Comparison of ENCODE assay signal across 8 cellular contexts in genomic region chr15:82986442-82986780, GRCh38. TPM values are rescaled to one million over a fixed set of nuclear protein-coding genes. Genes with fewer than 3 reads are reported as not detected.
DNase-seq lines count a peak whose midpoint lies in the region; ATAC-seq lines count a peak whose summit lies in the region.

No MANE protein-coding gene starts in this region.

- peak overlapping the region; percentile 79 for H3K4me3 ChIP-seq in CD8-positive, alpha-beta memory T cell (ENCODE audit: low read length)
- H3K4me3 ChIP-seq in adipocyte (ENCODE audit: low read length), result peak overlapping the region; percentile 100

- peaks cover 5 to 44% (median 14%) of the 10 kb centered on the region in 3 donors for H3K36me3 Mint-ChIP-seq in CD8-positive, alpha-beta memory T cell
- peaks cover 32% of the 10 kb centered on the region for H3K36me3 Mint-ChIP-seq in stimulated activated naive CD8-positive, alpha-beta T cell treated with anti-CD3 and anti-CD28 coated beads, Interleukin-15, Interleukin-2, amounts not matched to agents 100 ng/mL and 50 ng/mL, for 24 hours (ENCODE audit: low read depth)

- H3K9me3 ChIP-seq in CD8-positive, alpha-beta memory T cell (ENCODE audit: low read length), result no peaks in the 10 kb centered on the region
- no peaks in the 10 kb centered on the region for H3K9me3 ChIP-seq in adipocyte (ENCODE audit: control insufficient read depth, low read length)

- peak overlapping the region; percentile 44 to 99 (median 96) for H3K27ac Mint-ChIP-seq in CD8-positive, alpha-beta memory T cell
- peak overlapping the region; percentile 93 for H3K27ac Mint-ChIP-seq in stimulated activated naive CD8-positive, alpha-beta T cell treated with anti-CD3 and anti-CD28 coated beads, Interleukin-15, Interleukin-2, amounts not matched to agents 100 ng/mL and 50 ng/mL, for 24 hours

- H3K27ac ChIP-seq in CD8-positive, alpha-beta memory T cell (ENCODE audit: low read depth, low read length), result peak overlapping the region; percentile 66

- peaks cover 22% of the 10 kb centered on the region for H3K4me1 ChIP-seq in CD8-positive, alpha-beta memory T cell (ENCODE audit: insufficient read depth, low read length)
- peaks cover 11% of the 10 kb centered on the region for H3K4me1 ChIP-seq in adipocyte (ENCODE audit: control insufficient read depth, insufficient read depth, low read length)

- H3K4me3 Mint-ChIP-seq in CD8-positive, alpha-beta memory T cell, result peak overlapping the region; percentile 93 to 99 (median 99)
- H3K4me3 Mint-ChIP-seq in stimulated activated naive CD8-positive, alpha-beta T cell treated with anti-CD3 and anti-CD28 coated beads, Interleukin-15, Interleukin-2, amounts not matched to agents 100 ng/mL and 50 ng/mL, for 24 hours, result peak overlapping the region; percentile 97

- peaks cover 26 to 39% (median 35%) of the 10 kb centered on the region in 3 donors for H3K4me1 Mint-ChIP-seq in CD8-positive, alpha-beta memory T cell
- peaks cover 36% of the 10 kb centered on the region for H3K4me1 Mint-ChIP-seq in stimulated activated naive CD8-positive, alpha-beta T cell treated with anti-CD3 and anti-CD28 coated beads, Interleukin-15, Interleukin-2, amounts not matched to agents 100 ng/mL and 50 ng/mL, for 24 hours (ENCODE audit: low read depth)

- no peaks in the 10 kb centered on the region for H3K27me3 ChIP-seq in CD8-positive, alpha-beta memory T cell (ENCODE audit: insufficient read depth, low read length, poor library complexity, severe bottlenecking)
- no peaks in the 10 kb centered on the region for H3K27me3 ChIP-seq in adipocyte (replicated peaks; ENCODE audit: control insufficient read depth, insufficient read depth, low read length)

- peaks cover 15% of the 10 kb centered on the region for H3K36me3 ChIP-seq in CD8-positive, alpha-beta memory T cell (ENCODE audit: insufficient read depth, low read length)
- H3K36me3 ChIP-seq in adipocyte (ENCODE audit: control insufficient read depth, insufficient read depth, low read length, severe bottlenecking), result peaks cover 19% of the 10 kb centered on the region

- H3K9me3 Mint-ChIP-seq in CD8-positive, alpha-beta memory T cell, result peaks cover 0 to 2% (median 0%) of the 10 kb centered on the region in 5 donors
- H3K9me3 Mint-ChIP-seq in stimulated activated naive CD8-positive, alpha-beta T cell treated with anti-CD3 and anti-CD28 coated beads, Interleukin-15, Interleukin-2, amounts not matched to agents 100 ng/mL and 50 ng/mL, for 24 hours, result no peaks in the 10 kb centered on the region

- peak overlapping the region; percentile 98 for H3K9ac ChIP-seq in adipocyte (ENCODE audit: low read length)

- DNase-seq in CD8-positive, alpha-beta memory T cell, result peak in 1 of 5 donors; percentile 10
- DNase-seq in HuH-7.5 (ENCODE audit: low spot score), result peak; percentile 58
- no peak for DNase-seq in adipocyte (ENCODE audit: low read depth)
- peak; percentile 41 for DNase-seq in iPS-NIHi7 (ENCODE audit: extremely low spot score)
- no peak for DNase-seq in SHP77 (lab: John Stamatoyannopoulos, UW)
- no peak for DNase-seq in activated CD8-positive, alpha-beta memory T cell treated with anti-CD3 and anti-CD28 coated beads for 24 hours

- CTCF ChIA-PET in CD8-positive, alpha-beta memory T cell (lab: Charles Lee), result interaction anchor here (1.7 to 2.3 kb wide), 3 partner anchors 14 to 306 kb away, joined by 3 to 13 read pairs (median 12); partner anchors contain the start of gene C15orf40

- H3K27me3 Mint-ChIP-seq in CD8-positive, alpha-beta memory T cell, result peaks cover 0 to 5% of the 10 kb centered on the region in 2 donors
- H3K27me3 Mint-ChIP-seq in stimulated activated naive CD8-positive, alpha-beta T cell treated with anti-CD3 and anti-CD28 coated beads, Interleukin-15, Interleukin-2, amounts not matched to agents 100 ng/mL and 50 ng/mL, for 24 hours, result no peaks in the 10 kb centered on the region

- ATAC-seq in GM21367 (IDR thresholded peaks at IDR 0.05; ENCODE audit: unreplicated experiment), result peak; percentile 3

- POLR2A ChIA-PET in CD8-positive, alpha-beta memory T cell (lab: Charles Lee), result interaction anchor here (0.9 to 1.9 kb wide), 5 partner anchors 25 to 446 kb away, joined by 3 to 19 read pairs (median 8); partner anchors contain the start of genes C15orf40, RPS17 and WHAMM

RNA-seq across cellular contexts. Expression of gene RAMAC, which starts 0.4 kb away (rescaled TPM):
- 10 to 100 TPM; 27.7 to 29.6 TPM for total RNA-seq in CD8-positive, alpha-beta memory T cell
- polyA plus RNA-seq in CD8-positive, alpha-beta memory T cell, result 32.8 TPM

RNA-seq across cellular contexts. Expression of gene C15orf40, which starts 25.0 kb away (rescaled TPM):
- total RNA-seq in CD8-positive, alpha-beta memory T cell, result 10 to 100 TPM; 34.2 to 36.6 TPM
- polyA plus RNA-seq in CD8-positive, alpha-beta memory T cell, result 58.1 TPM

RNA-seq across cellular contexts. Expression of gene HOMER2, which starts 33.9 kb away (rescaled TPM):
- 10 to 100 TPM; 13.6 to 14.1 TPM for total RNA-seq in CD8-positive, alpha-beta memory T cell
- 1.6 TPM for polyA plus RNA-seq in CD8-positive, alpha-beta memory T cell

Comparison
In these comparisons a context has a peak if more than half of its experiments do, and no peak if none do; other contexts are left out.
1. DNase-seq: peak in HuH-7.5 (single experiment) and iPS-NIHi7 (single experiment); none in adipocyte (single experiment), SHP77 (0 of 2) and activated CD8-positive, alpha-beta memory T cell treated with anti-CD3 and anti-CD28 coated beads for 24 hours (single experiment).